Comparison of ENCODE assay signal across 1 cellular context in genomic region chr6:1667012-1667804, GRCh38.
A peak's percentile ranks its signal among the peaks of the same experiment; 100 is the strongest.
TF ChIP-seq lines count a peak whose summit lies in the region.

No MANE protein-coding gene starts in this region.

TF ChIP-seq in HEK293, 187 proteins besides CTCF, POLR2A, EP300 and RAD21 (continued from another document):
- TF ChIP-seq ZNF449 (tag by site-specific recombination; IDR thresholded peaks at IDR 0.05) (peak; percentile 37; the same call in 1 of the 2 replicates), ZNF292 (tag by site-specific recombination; IDR thresholded peaks at IDR 0.05; ENCODE audit: borderline replicate concordance, low read depth) (no peak), ZBTB6 (tag by site-specific recombination; IDR thresholded peaks at IDR 0.05) (peak; percentile 50; the same call in 1 of the 2 replicates), ZNF184 (tag by site-specific recombination; IDR thresholded peaks at IDR 0.05) (0 out of 2 replicates have a peak, but pooled peaks have one; percentile 35), ZNF18 (tag by site-specific recombination; IDR thresholded peaks at IDR 0.05) (peak; percentile 94), TSHZ1 (tag by site-specific recombination; IDR thresholded peaks at IDR 0.05; ENCODE audit: borderline replicate concordance) (peak; percentile 61; the same call in 1 of the 2 replicates), ZNF561 (tag by site-specific recombination; IDR thresholded peaks at IDR 0.05; ENCODE audit: borderline replicate concordance) (peak; percentile 93), KLF16 (tag by site-specific recombination; IDR thresholded peaks at IDR 0.05) (peak; percentile 63; the same call in 1 of the 2 replicates), ZNF518A (tag by site-specific recombination; conservative IDR thresholded peaks at IDR 0.05; ENCODE audit: low read depth) (peak; percentile 51), ZBTB49 (tag by site-specific recombination; IDR thresholded peaks at IDR 0.05; ENCODE audit: low read depth) (peak; percentile 77; the same call in 1 of the 2 replicates), PRDM4 (tag by site-specific recombination; IDR thresholded peaks at IDR 0.05) (peak; percentile 79), SP7 (tag by site-specific recombination; IDR thresholded peaks at IDR 0.05) (peak; percentile 90), ZNF24 (tag by site-specific recombination; IDR thresholded peaks at IDR 0.05) (peak; percentile 78), ZBTB20 (tag by site-specific recombination; IDR thresholded peaks at IDR 0.05) (peak; percentile 26; the same call in 1 of the 2 replicates), GLIS2 (tag by site-specific recombination; IDR thresholded peaks at IDR 0.05) (no peak), KLF9 (tag by site-specific recombination; IDR thresholded peaks at IDR 0.05; ENCODE audit: low read depth) (no peak), ATF2 (tag by site-specific recombination; IDR thresholded peaks at IDR 0.05; ENCODE audit: low read depth) (peak; percentile 83), OVOL3 (tag by site-specific recombination; IDR thresholded peaks at IDR 0.05) (peak; percentile 92), ZBTB21 (tag by site-specific recombination; IDR thresholded peaks at IDR 0.05) (peak; percentile 47; the same call in 1 of the 2 replicates), ZNF341 (tag by site-specific recombination; IDR thresholded peaks at IDR 0.05; ENCODE audit: low read depth) (peak; percentile 66)
TF ChIP-seq in HEK293: peak in this region for 60.
